ENCODE assay signal across 14 cellular contexts in the genomic region with DNA sequence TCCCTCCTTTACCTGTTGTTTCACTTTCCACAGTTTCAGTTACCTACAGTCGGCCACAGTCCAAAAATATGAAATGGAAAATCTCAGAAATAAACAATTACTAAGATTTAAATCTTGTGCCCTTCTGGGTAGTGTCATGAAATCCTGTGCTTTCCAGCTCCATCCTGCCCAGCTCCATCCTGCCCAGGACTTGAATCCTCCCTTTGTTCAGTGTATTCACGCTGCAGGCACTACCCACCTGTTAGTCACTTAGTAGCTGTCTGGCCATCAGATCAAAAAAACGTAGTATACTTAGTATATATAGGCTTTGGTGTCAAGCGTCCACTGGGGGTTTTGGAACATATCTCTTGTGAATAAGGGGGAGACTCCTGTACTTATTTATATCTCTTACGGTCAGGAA.
DNase-seq lines count a peak whose midpoint lies in the region; ATAC-seq and TF ChIP-seq lines count a peak whose summit lies in the region.
"Had no signal": no experiment of that assay in that cellular context is flagged by ENCODE, and none has a peak within 500 bp of the region (broad histone marks: within the 10 kb centered on the region; RNA-seq: fewer than 3 reads in every experiment).

No MANE protein-coding gene starts in this region.

- H3K56ac ChIP-seq in mesendoderm (ENCODE audit: low read length), result no peak overlapping the region

- no peak overlapping the region for H2BK5ac ChIP-seq in mesendoderm (ENCODE audit: low read length)

- no CpG with 5 or more reads among the region's 5 CpGs for WGBS in mesendoderm (ENCODE audit: extremely low coverage, insufficient coverage, low lambda C conversion rate)

- H3K23ac ChIP-seq in mesendoderm (ENCODE audit: low read length), result no peak overlapping the region

- no peak overlapping the region for H3K9ac ChIP-seq in mesendoderm (ENCODE audit: low read length)

- no peaks in the 10 kb centered on the region for H3K36me3 ChIP-seq in mesendoderm (ENCODE audit: control insufficient read depth, insufficient read depth, low read length)

- no peak overlapping the region for H3K27ac ChIP-seq in mesendoderm (ENCODE audit: low read depth, low read length)
- H3K27ac ChIP-seq: 22Rv1 had no signal

- no peak overlapping the region for H3K4ac ChIP-seq in mesendoderm (ENCODE audit: low read depth, low read length)

- H3K79me2 ChIP-seq in mesendoderm (ENCODE audit: control insufficient read depth, insufficient read depth, low read length), result no peaks in the 10 kb centered on the region

- ATAC-seq in HG03045 (IDR thresholded peaks at IDR 0.05; ENCODE audit: unreplicated experiment), result no peak
- no peak for ATAC-seq in HG03469 (IDR thresholded peaks at IDR 0.05; ENCODE audit: unreplicated experiment)
- ATAC-seq: CD8-positive, alpha-beta T cell had no signal

- H4K5ac ChIP-seq in mesendoderm (ENCODE audit: low read length), result no peak overlapping the region

- no peak overlapping the region for H2BK15ac ChIP-seq in mesendoderm (replicated peaks; ENCODE audit: low read depth)

- no peak overlapping the region for H2AK5ac ChIP-seq in mesendoderm (ENCODE audit: low read length)

- peak; percentile 29 for DNase-seq in NCI-H82 (lab: John Stamatoyannopoulos, UW)
- DNase-seq in NCI-H82 treated with DMSO at 0.1 percent for 48 hours (lab: John Stamatoyannopoulos, UW; ENCODE audit: unreplicated experiment), result no peak
- DNase-seq in SW480 (ENCODE audit: low spot score), result peak; percentile 2
- peak; percentile 54 for DNase-seq in epithelial cell of esophagus (ENCODE audit: low read depth)
- DNase-seq in mesendoderm, result no peak
- no peak for DNase-seq in NCI-H2227 treated with DMSO at 0.1 percent for 48 hours (lab: John Stamatoyannopoulos, UW)
- DNase-seq: CD8-positive, alpha-beta T cell; DMS53; GF-D8; HCEC 1CT; HFFc6 had no signal

- H3K27me3 ChIP-seq in mesendoderm (ENCODE audit: insufficient read depth, low read length, poor library complexity), result no peaks in the 10 kb centered on the region

- H3K4me2 ChIP-seq in mesendoderm (ENCODE audit: low read length), result no peak overlapping the region

- H3K79me1 ChIP-seq in mesendoderm (ENCODE audit: low read length), result no peaks in the 10 kb centered on the region

- no peak overlapping the region for H2BK120ac ChIP-seq in mesendoderm (ENCODE audit: low read depth, low read length)

- TF ChIP-seq CTCF in epithelial cell of esophagus (IDR thresholded peaks at IDR 0.05; ENCODE audit: insufficient read depth, low read depth, low read length, missing control alignments), result no peak

- no peak overlapping the region for H4K8ac ChIP-seq in mesendoderm (ENCODE audit: low read depth, low read length)

- H3K4me3 ChIP-seq in epithelial cell of esophagus (ENCODE audit: low read length) (no peak overlapping the region), mesendoderm (ENCODE audit: low read length) (no peak overlapping the region)

- H3K4me1 ChIP-seq in mesendoderm (ENCODE audit: control insufficient read depth, low read depth, low read length), result peaks cover 4% of the 10 kb centered on the region

- peak overlapping the region; percentile 18 for H3K18ac ChIP-seq in mesendoderm (ENCODE audit: low read length)

Comparison
In these comparisons a context has a peak if more than half of its experiments do, and no peak if none do; other contexts are left out.
1. DNase-seq: peak in NCI-H82 (single experiment), SW480 (single experiment) and epithelial cell of esophagus (single experiment); none in NCI-H82 treated with DMSO at 0.1 percent for 48 hours (single experiment), mesendoderm (single experiment) and NCI-H2227 treated with DMSO at 0.1 percent for 48 hours (single experiment).